ENCODE assay signal across 10 cellular contexts in the genomic region with DNA sequence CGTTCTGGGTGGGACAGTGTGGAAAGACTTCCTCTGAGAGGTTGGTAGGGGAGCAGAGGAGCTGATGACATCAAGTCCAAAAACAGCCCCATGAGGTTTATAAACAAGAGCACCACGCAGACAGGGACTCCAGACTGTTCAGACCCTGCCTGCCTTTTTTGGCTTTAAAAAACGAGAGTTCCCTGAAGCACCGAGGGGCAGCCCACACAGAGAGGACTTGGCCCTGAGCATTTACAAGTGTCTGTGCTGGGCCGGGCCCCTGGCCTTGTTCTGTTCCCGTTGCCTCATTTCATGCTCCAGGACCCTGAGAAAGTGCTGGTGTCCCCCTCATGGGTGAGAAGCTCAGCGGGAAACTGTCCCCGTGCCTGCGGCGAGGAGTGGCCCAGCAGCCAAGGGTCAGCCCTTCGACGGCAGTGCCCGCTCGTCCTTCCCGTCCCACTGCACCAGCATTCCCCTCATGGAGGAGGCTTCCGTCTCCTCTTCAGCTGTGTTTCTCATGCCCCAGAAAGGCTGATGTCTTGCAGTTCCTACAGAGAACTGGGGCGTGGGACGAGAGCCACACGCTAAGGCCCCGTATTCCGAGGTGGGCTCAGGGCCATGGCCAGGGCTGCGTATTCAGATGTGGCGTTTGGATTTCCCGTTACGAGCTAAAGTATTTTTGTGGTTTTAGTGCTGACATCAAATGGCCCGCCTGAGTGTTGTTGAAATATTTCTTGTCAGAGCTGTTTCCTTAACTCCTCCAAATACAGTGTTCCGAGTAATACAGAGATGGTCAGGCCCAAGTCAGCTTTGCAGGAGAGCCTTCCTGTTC.
DNase-seq lines count a peak whose midpoint lies in the region; ATAC-seq and TF ChIP-seq lines count a peak whose summit lies in the region.
"Had no signal": no experiment of that assay in that cellular context is flagged by ENCODE, and none has a peak within 500 bp of the region (broad histone marks: within the 10 kb centered on the region; RNA-seq: fewer than 3 reads in every experiment).

No MANE protein-coding gene starts in this region.

- H3K4me3 Mint-ChIP-seq in progenitor cell of endocrine pancreas (ENCODE audit: low read depth), result no peak overlapping the region

- no peak for ATAC-seq in HG02852 (IDR thresholded peaks at IDR 0.05; ENCODE audit: unreplicated experiment)
- ATAC-seq: Panc1 had no signal

- TF ChIP-seq CTCF in AG09309 (IDR thresholded peaks at IDR 0.05; ENCODE audit: control insufficient read depth, insufficient read depth, low read depth, low read length, missing control alignments) (no peak), adrenal gland (IDR thresholded peaks at IDR 0.05) (no peak), left ventricle myocardium inferior (IDR thresholded peaks at IDR 0.05; ENCODE audit: borderline replicate concordance) (no peak), progenitor cell of endocrine pancreas (IDR thresholded peaks at IDR 0.05; ENCODE audit: unreplicated experiment) (no peak), tibial artery (IDR thresholded peaks at IDR 0.05) (no peak)

- H3K27me3 Mint-ChIP-seq in progenitor cell of endocrine pancreas, result no peaks in the 10 kb centered on the region

- no peak for TF ChIP-seq POLR2A in adrenal gland (IDR thresholded peaks at IDR 0.05)
- TF ChIP-seq POLR2A in erythroblast (IDR thresholded peaks at IDR 0.05; ENCODE audit: low read length), result no peak

- H3K27ac ChIP-seq in adrenal gland (peak overlapping the region; percentile 37 to 91 (median 78)), left ventricle myocardium inferior (replicated peaks) (peak overlapping the region; percentile 74), tibial artery (no peak overlapping the region), SJCRH30 (no peak overlapping the region)

- H3K9me3 ChIP-seq in adrenal gland (replicated peaks in 1 of 3) (no peaks in the 10 kb centered on the region), left ventricle myocardium inferior (replicated peaks) (no peaks in the 10 kb centered on the region), tibial artery (no peaks in the 10 kb centered on the region), SJCRH30 (replicated peaks) (no peaks in the 10 kb centered on the region)

- H3K36me3 ChIP-seq in adrenal gland (replicated peaks in 1 of 2) (no peaks in the 10 kb centered on the region), left ventricle myocardium inferior (peaks cover 21% of the 10 kb centered on the region), tibial artery (peaks cover 6 to 19% (median 17%) of the 10 kb centered on the region in 3 donors), SJCRH30 (no peaks in the 10 kb centered on the region)

- peak overlapping the region; percentile 79 for H3K27ac Mint-ChIP-seq in progenitor cell of endocrine pancreas

- WGBS in adrenal gland, 4 donors, result 67 to 74% (median 73%) methylated on average over 16 to 27 of the region's 27 CpGs

- H3K9me3 Mint-ChIP-seq in progenitor cell of endocrine pancreas (ENCODE audit: low read depth), result peaks cover 2% of the 10 kb centered on the region

- DNase-seq in AG09309 (ENCODE audit: low read depth) (peak; percentile 57), adrenal gland (peak in 1 of 7 donors; percentile 48), left ventricle myocardium inferior (no peak), progenitor cell of endocrine pancreas (ENCODE audit: low spot score, unreplicated experiment) (no peak), tibial artery (no peak), SJCRH30 (no peak), erythroblast (lab: John Stamatoyannopoulos, UW) (no peak)
- DNase-seq: NCI-H1694 had no signal

- H3K4me3 ChIP-seq in AG09309 (ENCODE audit: control insufficient read depth, low read depth, low read length), result no peak overlapping the region
- H3K4me3 ChIP-seq in adrenal gland, result no peak overlapping the region
- H3K4me3 ChIP-seq in left ventricle myocardium inferior, result no peak overlapping the region
- no peak overlapping the region for H3K4me3 ChIP-seq in tibial artery
- H3K4me3 ChIP-seq in SJCRH30, result no peak overlapping the region

- peaks cover 8% of the 10 kb centered on the region for H3K4me1 Mint-ChIP-seq in progenitor cell of endocrine pancreas (ENCODE audit: low read depth)

- H3K27me3 ChIP-seq in adrenal gland (no peaks in the 10 kb centered on the region), left ventricle myocardium inferior (ENCODE audit: low read depth) (no peaks in the 10 kb centered on the region), tibial artery (no peaks in the 10 kb centered on the region), SJCRH30 (no peaks in the 10 kb centered on the region)

- H3K36me3 Mint-ChIP-seq in progenitor cell of endocrine pancreas (ENCODE audit: insufficient read depth), result peaks cover 25% of the 10 kb centered on the region

- intact Hi-C loops in adrenal gland (cut with DNase I), result no loop called here
- intact Hi-C loops in left ventricle myocardium inferior (cut with micrococcal nuclease), result no loop called here
- intact Hi-C loops in tibial artery (cut with DNase I; ENCODE audit: low total_unique reads), result no loop called here

- H3K4me1 ChIP-seq in adrenal gland (replicated peaks in 1 of 2), result peaks cover 12 to 18% of the 10 kb centered on the region in 2 donors
- peaks cover 38% of the 10 kb centered on the region for H3K4me1 ChIP-seq in left ventricle myocardium inferior
- no peaks in the 10 kb centered on the region for H3K4me1 ChIP-seq in tibial artery
- H3K4me1 ChIP-seq in SJCRH30, result no peaks in the 10 kb centered on the region

Comparison
In these comparisons a context has a peak if more than half of its experiments do, and no peak if none do; other contexts are left out.
1. H3K27ac ChIP-seq: peak in adrenal gland (5 of 5) and left ventricle myocardium inferior (single experiment); none in tibial artery (0 of 2) and SJCRH30 (single experiment).